Comparison of ENCODE assay signal across 21 cellular contexts in genomic region chr22:43720718-43721117, GRCh38.
"Had no signal": no experiment of that assay in that cellular context is flagged by ENCODE, and none has a peak within 500 bp of the region (broad histone marks: within the 10 kb centered on the region; RNA-seq: fewer than 3 reads in every experiment).

No MANE protein-coding gene starts in this region.

- FAIRE-seq: small intestine, TTC549 had no signal

- H3K27me3 ChIP-seq: brain microvascular endothelial cell had no signal

- H3K27ac Mint-ChIP-seq: activated CD8-positive, alpha-beta T cell treated with anti-CD3 and anti-CD28 coated beads, Interleukin-2, amount 10 ng/mL, durations not matched to agents 7 days and 5 days; activated naive CD8-positive, alpha-beta T cell; effector memory CD8-positive, alpha-beta T cell; natural killer cell treated with Interleukin-12 subunit alpha and Interleukin-12 subunit beta and Interleukin-15 and Interleukin-18, amount 100 ng/mL, for 72 hours; stimulated activated naive CD8-positive, alpha-beta T cell treated with anti-CD3 and anti-CD28 coated beads, Interleukin-15, Interleukin-2, amounts not matched to agents 100 ng/mL and 50 ng/mL, for 24 hours; T-helper 17 cell; type B pancreatic cell; WTC11 had no signal

- H3K4me3 Mint-ChIP-seq: activated CD8-positive, alpha-beta T cell treated with anti-CD3 and anti-CD28 coated beads, Interleukin-2, amount 10 ng/mL, durations not matched to agents 7 days and 5 days; activated naive CD8-positive, alpha-beta T cell; activated T-cell treated with anti-CD3 and anti-CD28 coated beads, Interleukin-2, amount 50 U/mL, for 72 hours; central memory CD8-positive, alpha-beta T cell; effector memory CD8-positive, alpha-beta T cell; natural killer cell treated with Interleukin-12 subunit alpha and Interleukin-12 subunit beta and Interleukin-15 and Interleukin-18, amount 100 ng/mL, for 72 hours; stimulated activated naive CD8-positive, alpha-beta T cell treated with anti-CD3 and anti-CD28 coated beads, Interleukin-15, Interleukin-2, amounts not matched to agents 100 ng/mL and 50 ng/mL, for 24 hours; T-helper 17 cell; type B pancreatic cell; WTC11 had no signal

- H3K36me3 ChIP-seq: brain microvascular endothelial cell had no signal

- H3K27ac ChIP-seq: brain microvascular endothelial cell had no signal

- H3K27me3 Mint-ChIP-seq: type B pancreatic cell had no signal

- ATAC-seq: activated CD8-positive, alpha-beta T cell treated with anti-CD3 and anti-CD28 coated beads, Interleukin-2, amount 10 ng/mL, durations not matched to agents 7 days and 5 days; activated T-cell treated with anti-CD3 and anti-CD28 coated beads, Interleukin-2, amount 50 U/mL, for 72 hours; effector memory CD8-positive, alpha-beta T cell; left ventricle myocardium superior; natural killer cell treated with Interleukin-12 subunit alpha and Interleukin-12 subunit beta and Interleukin-15 and Interleukin-18, amount 100 ng/mL, for 72 hours; T-helper 17 cell; WTC11 had no signal

- H3K9me3 Mint-ChIP-seq: activated T-cell treated with anti-CD3 and anti-CD28 coated beads, Interleukin-2, amount 50 U/mL, for 72 hours; central memory CD8-positive, alpha-beta T cell; effector memory CD8-positive, alpha-beta T cell; natural killer cell treated with Interleukin-12 subunit alpha and Interleukin-12 subunit beta and Interleukin-15 and Interleukin-18, amount 100 ng/mL, for 72 hours; stimulated activated naive CD8-positive, alpha-beta T cell treated with anti-CD3 and anti-CD28 coated beads, Interleukin-15, Interleukin-2, amounts not matched to agents 100 ng/mL and 50 ng/mL, for 24 hours; type B pancreatic cell had no signal

- DNase-seq: activated CD4-positive, alpha-beta T cell treated with anti-CD3 and anti-CD28 coated beads for 4 hours; activated CD8-positive, alpha-beta memory T cell treated with anti-CD3 and anti-CD28 coated beads, Interleukin-2, amount 50 U/mL, for 48 hours; activated CD8-positive, alpha-beta T cell treated with anti-CD3 and anti-CD28 coated beads, Interleukin-2, amount 10 ng/mL, durations not matched to agents 7 days and 5 days; activated gamma-delta T cell; activated T-cell treated with anti-CD3 and anti-CD28 coated beads, Interleukin-2, amount 50 U/mL, for 72 hours; brain microvascular endothelial cell; effector memory CD8-positive, alpha-beta T cell; foreskin melanocyte; kidney glomerular epithelial cell; left ventricle myocardium superior; mesendoderm; nucleus accumbens; small intestine; T-helper 17 cell had no signal

- H3K36me3 Mint-ChIP-seq: natural killer cell treated with Interleukin-12 subunit alpha and Interleukin-12 subunit beta and Interleukin-15 and Interleukin-18, amount 100 ng/mL, for 72 hours; type B pancreatic cell; WTC11 had no signal

- H3K4me1 Mint-ChIP-seq: central memory CD8-positive, alpha-beta T cell; T-helper 17 cell had no signal
